In genomic region chr13:111346281-111346680, GRCh38 we compare ENCODE assay signal across 20 cellular contexts. TPM values are rescaled to one million over a fixed set of nuclear protein-coding genes. Genes with fewer than 3 reads are reported as not detected.
"Had no signal": no experiment of that assay in that cellular context is flagged by ENCODE, and none has a peak within 500 bp of the region (broad histone marks: within the 10 kb centered on the region; RNA-seq: fewer than 3 reads in every experiment).

No MANE protein-coding gene starts in this region.

- H3K4me3 Mint-ChIP-seq: activated B cell treated with CpG ODN at 0.5 μM for 24 hours; activated CD4-positive, alpha-beta T cell treated with anti-CD3 and anti-CD28 coated beads, Interleukin-2, amount 10 ng/mL, durations not matched to agents 24 days and 14 days; activated naive CD8-positive, alpha-beta T cell treated with anti-CD3 and anti-CD28 coated beads, Interleukin-2, amount 10 ng/mL, durations not matched to agents 7 days and 5 days; brain; effector memory CD8-positive, alpha-beta T cell; natural killer cell treated with Interleukin-12 subunit alpha and Interleukin-12 subunit beta and Interleukin-15 and Interleukin-18, amount 100 ng/mL, for 72 hours had no signal

- ATAC-seq: effector memory CD8-positive, alpha-beta T cell; gastrocnemius medialis; left colon; natural killer cell treated with Interleukin-12 subunit alpha and Interleukin-12 subunit beta and Interleukin-15 and Interleukin-18, amount 100 ng/mL, for 72 hours had no signal

- H3K9me3 ChIP-seq: gastrocnemius medialis, spleen, stomach, testis, upper lobe of left lung had no signal

- H3K27ac ChIP-seq: gastrocnemius medialis, heart right ventricle, sigmoid colon, spleen, stomach, testis, upper lobe of left lung had no signal

- H3K4me3 ChIP-seq: gastrocnemius medialis, heart right ventricle, sigmoid colon, spleen, stomach, testis, upper lobe of left lung had no signal

- H3K4me1 ChIP-seq: gastrocnemius medialis, heart right ventricle, sigmoid colon, spleen, stomach, testis, upper lobe of left lung had no signal

- H3K27me3 ChIP-seq: gastrocnemius medialis, heart right ventricle, sigmoid colon, spleen, stomach, testis, upper lobe of left lung had no signal

- DNase-seq: activated B cell treated with CpG ODN at 0.5 μM for 24 hours; activated CD4-positive, alpha-beta T cell treated with anti-CD3 and anti-CD28 coated beads, Interleukin-2, amount 10 ng/mL, durations not matched to agents 24 days and 14 days; activated CD8-positive, alpha-beta memory T cell treated with anti-CD3 and anti-CD28 coated beads for 24 hours; activated naive CD4-positive, alpha-beta T cell; activated naive CD8-positive, alpha-beta T cell treated with anti-CD3 and anti-CD28 coated beads, Interleukin-2, amount 10 ng/mL, durations not matched to agents 7 days and 5 days; dermis blood vessel endothelial cell; effector memory CD8-positive, alpha-beta T cell; gastrocnemius medialis; left colon; nucleus accumbens; sigmoid colon; spleen; stomach; SW 1271; testis had no signal

- H3K27ac Mint-ChIP-seq: activated B cell treated with CpG ODN at 0.5 μM for 24 hours; activated CD4-positive, alpha-beta T cell treated with anti-CD3 and anti-CD28 coated beads, Interleukin-2, amount 10 ng/mL, durations not matched to agents 24 days and 14 days; activated naive CD8-positive, alpha-beta T cell treated with anti-CD3 and anti-CD28 coated beads, Interleukin-2, amount 10 ng/mL, durations not matched to agents 7 days and 5 days; brain; effector memory CD8-positive, alpha-beta T cell; natural killer cell treated with Interleukin-12 subunit alpha and Interleukin-12 subunit beta and Interleukin-15 and Interleukin-18, amount 100 ng/mL, for 72 hours; progenitor cell of endocrine pancreas had no signal

- H3K9me3 Mint-ChIP-seq: activated B cell treated with CpG ODN at 0.5 μM for 24 hours; activated CD4-positive, alpha-beta T cell treated with anti-CD3 and anti-CD28 coated beads, Interleukin-2, amount 10 ng/mL, durations not matched to agents 24 days and 14 days; activated naive CD8-positive, alpha-beta T cell treated with anti-CD3 and anti-CD28 coated beads, Interleukin-2, amount 10 ng/mL, durations not matched to agents 7 days and 5 days; effector memory CD8-positive, alpha-beta T cell; natural killer cell treated with Interleukin-12 subunit alpha and Interleukin-12 subunit beta and Interleukin-15 and Interleukin-18, amount 100 ng/mL, for 72 hours had no signal

- H3K36me3 ChIP-seq: gastrocnemius medialis, sigmoid colon, stomach, upper lobe of left lung had no signal

- H3K36me3 Mint-ChIP-seq: brain; natural killer cell treated with Interleukin-12 subunit alpha and Interleukin-12 subunit beta and Interleukin-15 and Interleukin-18, amount 100 ng/mL, for 72 hours had no signal

- H3K4me1 Mint-ChIP-seq: activated B cell treated with CpG ODN at 0.5 μM for 24 hours; activated CD4-positive, alpha-beta T cell treated with anti-CD3 and anti-CD28 coated beads, Interleukin-2, amount 10 ng/mL, durations not matched to agents 24 days and 14 days; activated naive CD8-positive, alpha-beta T cell treated with anti-CD3 and anti-CD28 coated beads, Interleukin-2, amount 10 ng/mL, durations not matched to agents 7 days and 5 days had no signal

RNA-seq across cellular contexts. Expression of gene TEX29, which starts 25.8 kb away (rescaled TPM):
- total RNA-seq: stomach had no signal
